8 cellular contexts compared by ENCODE assay signal in the genomic region with DNA sequence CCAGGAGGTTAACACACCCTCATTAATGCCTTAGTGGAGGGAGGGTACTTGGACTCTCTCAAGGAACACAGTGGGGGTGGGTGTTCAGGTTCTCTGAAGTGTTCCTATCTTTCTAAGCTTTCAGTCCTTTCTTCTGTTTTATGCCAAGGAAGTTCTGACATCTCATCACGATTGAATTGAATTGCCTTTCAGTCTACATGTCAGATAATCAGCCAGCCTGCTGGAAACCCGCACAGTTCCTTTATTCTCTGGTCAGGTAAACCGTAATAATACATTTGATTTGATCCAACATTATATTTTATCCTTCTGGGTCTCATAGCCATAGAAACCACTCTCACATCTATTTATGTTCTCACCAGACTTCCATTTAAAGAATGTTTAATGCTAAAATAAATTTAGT.
"Had no signal": no experiment of that assay in that cellular context is flagged by ENCODE, and none has a peak within 500 bp of the region (broad histone marks: within the 10 kb centered on the region; RNA-seq: fewer than 3 reads in every experiment).

No MANE protein-coding gene starts in this region.

- H3K4me1 Mint-ChIP-seq: IgD-negative memory B cell had no signal

- H3K4me3 Mint-ChIP-seq: IgD-negative memory B cell had no signal

- H3K4me2 ChIP-seq: KMS-11 had no signal

- H3K36me3 Mint-ChIP-seq: IgD-negative memory B cell had no signal

- H3K27me3 Mint-ChIP-seq: IgD-negative memory B cell had no signal

- ATAC-seq: HepG2, K562 had no signal

- H3K4me3 ChIP-seq: K562 had no signal

- H3K27ac Mint-ChIP-seq: IgD-negative memory B cell had no signal

- H3K9ac ChIP-seq: KMS-11 had no signal

- DNase-seq: IMR-90, KBM-7, KG1 had no signal

- H3K27ac ChIP-seq: HL-60, KMS-11 had no signal
